9 cellular contexts compared by ENCODE assay signal in genomic region chr15:31471731-31472430, GRCh38.
DNase-seq lines count a peak whose midpoint lies in the region; ATAC-seq and TF ChIP-seq lines count a peak whose summit lies in the region.
"Had no signal": no experiment of that assay in that cellular context is flagged by ENCODE, and none has a peak within 500 bp of the region (broad histone marks: within the 10 kb centered on the region; RNA-seq: fewer than 3 reads in every experiment).

No MANE protein-coding gene starts in this region.

- H3K27me3 Mint-ChIP-seq in activated naive CD8-positive, alpha-beta T cell, result no peaks in the 10 kb centered on the region
- peaks cover 0 to 3% (median 0%) of the 10 kb centered on the region in 3 donors for H3K27me3 Mint-ChIP-seq in immature natural killer cell (ENCODE audit: low read depth in 3 of 3)

- no peaks in the 10 kb centered on the region for H3K79me2 ChIP-seq in mammary epithelial cell (ENCODE audit: insufficient read depth, low read length)

- CTCF ChIA-PET in mammary epithelial cell (lab: Charles Lee; ENCODE audit: low non-redundant PET), result no interaction called here

- no peaks in the 10 kb centered on the region for H3K9me3 ChIP-seq in mammary epithelial cell (replicated peaks; ENCODE audit: insufficient read depth, low read length)
- H3K9me3 ChIP-seq in breast epithelium, result no peaks in the 10 kb centered on the region
- no peaks in the 10 kb centered on the region for H3K9me3 ChIP-seq in vagina

- H3K27ac ChIP-seq in mammary epithelial cell (ENCODE audit: insufficient read depth, low read depth, low read length) (no peak overlapping the region), breast epithelium (no peak overlapping the region), vagina (peak overlapping the region; percentile 68)

- H3K9me3 Mint-ChIP-seq in activated naive CD8-positive, alpha-beta T cell (ENCODE audit: low read depth), result peaks cover 3% of the 10 kb centered on the region
- H3K9me3 Mint-ChIP-seq in immature natural killer cell, result no peaks in the 10 kb centered on the region

- 58% methylated on average over 7 of the region's 7 CpGs for WGBS in mammary epithelial cell (ENCODE audit: low coverage, missing lambda C conversion rate)

- no peak overlapping the region for H3K4me2 ChIP-seq in mammary epithelial cell (ENCODE audit: insufficient read depth, low read depth, low read length)

- H3K27ac Mint-ChIP-seq in activated naive CD8-positive, alpha-beta T cell, result peak overlapping the region; percentile 97
- peak overlapping the region; percentile 72 to 91 (median 90) for H3K27ac Mint-ChIP-seq in immature natural killer cell

- TF ChIP-seq POLR2A in breast epithelium (IDR thresholded peaks at IDR 0.05) (no peak), vagina (IDR thresholded peaks at IDR 0.05) (no peak)

- no peak for ATAC-seq in HG02678 (IDR thresholded peaks at IDR 0.05; ENCODE audit: unreplicated experiment)
- ATAC-seq in HG03521 (IDR thresholded peaks at IDR 0.05; ENCODE audit: unreplicated experiment), result no peak
- ATAC-seq in HG03439 (IDR thresholded peaks at IDR 0.05; ENCODE audit: unreplicated experiment), result no peak

- no peak overlapping the region for H3K4me3 ChIP-seq in mammary epithelial cell (replicated peaks in 1 of 3; ENCODE audit: insufficient read depth in 1 of 3, low read depth in 2 of 3, low read length in 3 of 3)
- no peak overlapping the region for H3K4me3 ChIP-seq in breast epithelium
- H3K4me3 ChIP-seq in vagina, result no peak overlapping the region

- intact Hi-C loops in mammary epithelial cell (cut with micrococcal nuclease) (no loop called here), breast epithelium (cut with DNase I; ENCODE audit: low total_unique reads) (no loop called here), vagina (cut with DNase I) (no loop called here)

- H3K4me1 ChIP-seq in mammary epithelial cell (ENCODE audit: insufficient read depth, low read length), result peaks cover 9% of the 10 kb centered on the region
- H3K4me1 ChIP-seq in breast epithelium, result no peaks in the 10 kb centered on the region
- peaks cover 51% of the 10 kb centered on the region for H3K4me1 ChIP-seq in vagina

- H3K9ac ChIP-seq in mammary epithelial cell (ENCODE audit: insufficient read depth, low read length), result no peak overlapping the region

- peaks cover 8% of the 10 kb centered on the region for H3K36me3 Mint-ChIP-seq in activated naive CD8-positive, alpha-beta T cell
- H3K36me3 Mint-ChIP-seq in immature natural killer cell, result no peaks in the 10 kb centered on the region

- H3K4me3 Mint-ChIP-seq in activated naive CD8-positive, alpha-beta T cell, result no peak overlapping the region
- H3K4me3 Mint-ChIP-seq in immature natural killer cell, result peak overlapping the region in 4 of 5 donors; percentile 13 to 85 (median 72)

- DNase-seq in mammary epithelial cell (peak; percentile 32), breast epithelium (ENCODE audit: low spot score in 2 of 2) (no peak), immature natural killer cell (no peak), vagina (ENCODE audit: extremely low spot score in 2 of 2) (peak in 1 of 2 donors; percentile 87)
- DNase-seq: DMS79 treated with DMSO at 0.1 percent for 48 hours had no signal

- H3K4me1 Mint-ChIP-seq in activated naive CD8-positive, alpha-beta T cell (ENCODE audit: low read depth), result peaks cover 55% of the 10 kb centered on the region
- H3K4me1 Mint-ChIP-seq in immature natural killer cell, result peaks cover 50 to 52% of the 10 kb centered on the region in 2 donors

- no peaks in the 10 kb centered on the region for H3K27me3 ChIP-seq in mammary epithelial cell (ENCODE audit: insufficient read depth, low read length)
- peaks cover 0 to 7% of the 10 kb centered on the region in 2 donors for H3K27me3 ChIP-seq in breast epithelium
- no peaks in the 10 kb centered on the region for H3K27me3 ChIP-seq in vagina

- TF ChIP-seq CTCF in mammary epithelial cell (conservative IDR thresholded peaks at IDR 0.05 in 1 of 2, IDR thresholded peaks at IDR 0.05 in 1 of 2; ENCODE audit: extremely low read depth in 1 of 2, insufficient read depth in 1 of 2, low read depth in 1 of 2, low read length in 2 of 2) (no peak), breast epithelium (IDR thresholded peaks at IDR 0.05) (no peak), vagina (IDR thresholded peaks at IDR 0.05) (no peak)

- H4K20me1 ChIP-seq in mammary epithelial cell (ENCODE audit: insufficient read depth, low read length), result no peaks in the 10 kb centered on the region

- in situ Hi-C loops in mammary epithelial cell (cut with MboI; ENCODE audit: low sequenced_read_pairs in 2 of 2), result no loop called here

- no peak overlapping the region for H2AFZ ChIP-seq in mammary epithelial cell (ENCODE audit: low read depth, low read length)

- no TSS peak for BruUV-seq in mammary epithelial cell (replicated peaks; lab: Mats Ljungman, UMichigan)

- dilution Hi-C loops in mammary epithelial cell (cut with HindIII; ENCODE audit: low sequenced_read_pairs), result no loop called here

- H3K36me3 ChIP-seq in mammary epithelial cell (ENCODE audit: insufficient read depth, low read length) (no peaks in the 10 kb centered on the region), breast epithelium (no peaks in the 10 kb centered on the region), vagina (no peaks in the 10 kb centered on the region)
